ENCODE assay signal across 1 cellular context in genomic region chrY:15455133-15455937, GRCh38.
TF ChIP-seq lines count a peak whose summit lies in the region.

No MANE protein-coding gene starts in this region.

TF ChIP-seq in HepG2, 621 proteins besides CTCF, POLR2A, EP300 and RAD21 (continued from another document and continues in another):
- TF ChIP-seq PRDM10 (CRISPR knock-in tag; IDR thresholded peaks at IDR 0.05; ENCODE audit: low read depth) (no peak), RFXAP (CRISPR knock-in tag; IDR thresholded peaks at IDR 0.05; ENCODE audit: borderline replicate concordance) (no peak), ISL2 (CRISPR knock-in tag; IDR thresholded peaks at IDR 0.05) (peak; percentile 65; the same call in 1 of the 2 replicates), FOXP1 (IDR thresholded peaks at IDR 0.05) (no peak), FOXP1 (CRISPR knock-in tag; IDR thresholded peaks at IDR 0.05) (peak; percentile 75), CREM (IDR thresholded peaks at IDR 0.05) (peak; percentile 51; the same call in 1 of the 2 replicates), CREM (CRISPR knock-in tag; IDR thresholded peaks at IDR 0.05) (no peak), TBX3 (IDR thresholded peaks at IDR 0.05; ENCODE audit: borderline replicate concordance) (0 out of 2 replicates have a peak, but pooled peaks have one; percentile 40), ZBTB7B (CRISPR knock-in tag; IDR thresholded peaks at IDR 0.05) (0 out of 2 replicates have a peak, but pooled peaks have one; percentile 40), ZHX2 (IDR thresholded peaks at IDR 0.05; ENCODE audit: low read depth) (no peak), ZHX2 (CRISPR knock-in tag; IDR thresholded peaks at IDR 0.05; ENCODE audit: borderline replicate concordance) (no peak), PPARG (CRISPR knock-in tag; conservative IDR thresholded peaks at IDR 0.05) (peak; percentile 61; the same call in 1 of the 2 replicates), RXRB (CRISPR knock-in tag; IDR thresholded peaks at IDR 0.05; ENCODE audit: borderline replicate concordance) (peak; percentile 61), ZNF136 (CRISPR knock-in tag; IDR thresholded peaks at IDR 0.05; ENCODE audit: low read depth) (no peak), TBX2 (CRISPR knock-in tag; IDR thresholded peaks at IDR 0.05; ENCODE audit: borderline replicate concordance) (peak; percentile 70), NR2F1 (CRISPR knock-in tag; IDR thresholded peaks at IDR 0.05) (peak in 1 of 2 experiments; percentile 53; a peak in 2 of 4 replicates), GATAD2A (CRISPR knock-in tag; IDR thresholded peaks at IDR 0.05) (peak; percentile 59; the same call in 1 of the 2 replicates), ZNF678 (CRISPR knock-in tag; IDR thresholded peaks at IDR 0.05) (no peak), ELK4 (CRISPR knock-in tag; IDR thresholded peaks at IDR 0.05; ENCODE audit: borderline replicate concordance) (no peak), ZMYM3 (CRISPR knock-in tag; IDR thresholded peaks at IDR 0.05) (0 out of 2 replicates have a peak, but pooled peaks have one; percentile 14), FOXK1 (CRISPR knock-in tag; IDR thresholded peaks at IDR 0.05; ENCODE audit: borderline replicate concordance, low read depth) (peak; percentile 48; the same call in 1 of the 2 replicates), JUND (CRISPR knock-in tag; IDR thresholded peaks at IDR 0.05) (peak; percentile 84), FOSL2 (CRISPR knock-in tag; IDR thresholded peaks at IDR 0.05) (peak; percentile 91), ZNF569 (CRISPR knock-in tag; IDR thresholded peaks at IDR 0.05; ENCODE audit: borderline replicate concordance) (no peak), ZNF746 (CRISPR knock-in tag; IDR thresholded peaks at IDR 0.05) (no peak), FOXA1 (IDR thresholded peaks at IDR 0.05) (no peak), FOXA1 (CRISPR knock-in tag; IDR thresholded peaks at IDR 0.05) (peak; percentile 78), ZNF883 (CRISPR knock-in tag; IDR thresholded peaks at IDR 0.05; ENCODE audit: not compliant biosample characterization) (no peak), JUN (CRISPR knock-in tag; IDR thresholded peaks at IDR 0.05) (peak; percentile 70), SOX5 (CRISPR knock-in tag; IDR thresholded peaks at IDR 0.05; ENCODE audit: borderline replicate concordance) (peak; percentile 61; the same call in 1 of the 2 replicates), FOSL1 (CRISPR knock-in tag; IDR thresholded peaks at IDR 0.05; ENCODE audit: borderline replicate concordance) (peak; percentile 91; the same call in 1 of the 2 replicates), MIXL1 (CRISPR knock-in tag; IDR thresholded peaks at IDR 0.05) (peak; percentile 99), FOXJ3 (CRISPR knock-in tag; IDR thresholded peaks at IDR 0.05; ENCODE audit: borderline replicate concordance) (0 out of 2 replicates have a peak, but pooled peaks have one; percentile 25), ZNF138 (CRISPR knock-in tag; IDR thresholded peaks at IDR 0.05; ENCODE audit: low read depth) (no peak), RARA (CRISPR knock-in tag; IDR thresholded peaks at IDR 0.05) (peak; percentile 68), TBL1XR1 (IDR thresholded peaks at IDR 0.05; ENCODE audit: borderline replicate concordance, low read length, partially characterized antibody) (no peak), CREB1 (IDR thresholded peaks at IDR 0.05) (no peak), CREB1 (CRISPR knock-in tag; IDR thresholded peaks at IDR 0.05) (0 out of 2 replicates have a peak, but pooled peaks have one; percentile 22), HNF4A (CRISPR knock-in tag; IDR thresholded peaks at IDR 0.05) (peak; percentile 71), CBX2 (IDR thresholded peaks at IDR 0.05; ENCODE audit: low read depth, low read length) (no peak), CBX2 (CRISPR knock-in tag; IDR thresholded peaks at IDR 0.05; ENCODE audit: low read depth) (no peak), THAP7 (CRISPR knock-in tag; IDR thresholded peaks at IDR 0.05) (no peak), NR2F6 (IDR thresholded peaks at IDR 0.05) (peak; percentile 72), NR2F6 (CRISPR knock-in tag; IDR thresholded peaks at IDR 0.05) (0 out of 2 replicates have a peak, but pooled peaks have one; percentile 16), KLF11 (CRISPR knock-in tag; IDR thresholded peaks at IDR 0.05) (no peak), SIX1 (CRISPR knock-in tag; IDR thresholded peaks at IDR 0.05; ENCODE audit: borderline replicate concordance) (peak; percentile 89)
- TF ChIP-seq, protein P1, sequence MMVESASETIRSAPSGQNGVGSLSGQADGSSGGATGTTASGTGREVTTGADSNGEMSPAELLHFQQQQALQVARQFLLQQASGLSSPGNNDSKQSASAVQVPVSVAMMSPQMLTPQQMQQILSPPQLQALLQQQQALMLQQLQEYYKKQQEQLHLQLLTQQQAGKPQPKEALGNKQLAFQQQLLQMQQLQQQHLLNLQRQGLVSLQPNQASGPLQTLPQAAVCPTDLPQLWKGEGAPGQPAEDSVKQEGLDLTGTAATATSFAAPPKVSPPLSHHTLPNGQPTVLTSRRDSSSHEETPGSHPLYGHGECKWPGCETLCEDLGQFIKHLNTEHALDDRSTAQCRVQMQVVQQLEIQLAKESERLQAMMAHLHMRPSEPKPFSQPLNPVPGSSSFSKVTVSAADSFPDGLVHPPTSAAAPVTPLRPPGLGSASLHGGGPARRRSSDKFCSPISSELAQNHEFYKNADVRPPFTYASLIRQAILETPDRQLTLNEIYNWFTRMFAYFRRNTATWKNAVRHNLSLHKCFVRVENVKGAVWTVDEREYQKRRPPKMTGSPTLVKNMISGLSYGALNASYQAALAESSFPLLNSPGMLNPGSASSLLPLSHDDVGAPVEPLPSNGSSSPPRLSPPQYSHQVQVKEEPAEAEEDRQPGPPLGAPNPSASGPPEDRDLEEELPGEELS (CRISPR knock-in tag; IDR thresholded peaks at IDR 0.05) = peak; percentile 81
- TF ChIP-seq, protein P2, sequence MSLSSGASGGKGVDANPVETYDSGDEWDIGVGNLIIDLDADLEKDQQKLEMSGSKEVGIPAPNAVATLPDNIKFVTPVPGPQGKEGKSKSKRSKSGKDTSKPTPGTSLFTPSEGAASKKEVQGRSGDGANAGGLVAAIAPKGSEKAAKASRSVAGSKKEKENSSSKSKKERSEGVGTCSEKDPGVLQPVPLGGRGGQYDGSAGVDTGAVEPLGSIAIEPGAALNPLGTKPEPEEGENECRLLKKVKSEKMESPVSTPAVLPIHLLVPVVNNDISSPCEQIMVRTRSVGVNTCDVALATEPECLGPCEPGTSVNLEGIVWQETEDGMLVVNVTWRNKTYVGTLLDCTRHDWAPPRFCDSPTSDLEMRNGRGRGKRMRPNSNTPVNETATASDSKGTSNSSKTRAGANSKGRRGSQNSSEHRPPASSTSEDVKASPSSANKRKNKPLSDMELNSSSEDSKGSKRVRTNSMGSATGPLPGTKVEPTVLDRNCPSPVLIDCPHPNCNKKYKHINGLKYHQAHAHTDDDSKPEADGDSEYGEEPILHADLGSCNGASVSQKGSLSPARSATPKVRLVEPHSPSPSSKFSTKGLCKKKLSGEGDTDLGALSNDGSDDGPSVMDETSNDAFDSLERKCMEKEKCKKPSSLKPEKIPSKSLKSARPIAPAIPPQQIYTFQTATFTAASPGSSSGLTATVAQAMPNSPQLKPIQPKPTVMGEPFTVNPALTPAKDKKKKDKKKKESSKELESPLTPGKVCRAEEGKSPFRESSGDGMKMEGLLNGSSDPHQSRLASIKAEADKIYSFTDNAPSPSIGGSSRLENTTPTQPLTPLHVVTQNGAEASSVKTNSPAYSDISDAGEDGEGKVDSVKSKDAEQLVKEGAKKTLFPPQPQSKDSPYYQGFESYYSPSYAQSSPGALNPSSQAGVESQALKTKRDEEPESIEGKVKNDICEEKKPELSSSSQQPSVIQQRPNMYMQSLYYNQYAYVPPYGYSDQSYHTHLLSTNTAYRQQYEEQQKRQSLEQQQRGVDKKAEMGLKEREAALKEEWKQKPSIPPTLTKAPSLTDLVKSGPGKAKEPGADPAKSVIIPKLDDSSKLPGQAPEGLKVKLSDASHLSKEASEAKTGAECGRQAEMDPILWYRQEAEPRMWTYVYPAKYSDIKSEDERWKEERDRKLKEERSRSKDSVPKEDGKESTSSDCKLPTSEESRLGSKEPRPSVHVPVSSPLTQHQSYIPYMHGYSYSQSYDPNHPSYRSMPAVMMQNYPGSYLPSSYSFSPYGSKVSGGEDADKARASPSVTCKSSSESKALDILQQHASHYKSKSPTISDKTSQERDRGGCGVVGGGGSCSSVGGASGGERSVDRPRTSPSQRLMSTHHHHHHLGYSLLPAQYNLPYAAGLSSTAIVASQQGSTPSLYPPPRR (CRISPR knock-in tag; IDR thresholded peaks at IDR 0.05; ENCODE audit: borderline replicate concordance) = peak; percentile 88
